29 cellular contexts compared by ENCODE assay signal in the genomic region with DNA sequence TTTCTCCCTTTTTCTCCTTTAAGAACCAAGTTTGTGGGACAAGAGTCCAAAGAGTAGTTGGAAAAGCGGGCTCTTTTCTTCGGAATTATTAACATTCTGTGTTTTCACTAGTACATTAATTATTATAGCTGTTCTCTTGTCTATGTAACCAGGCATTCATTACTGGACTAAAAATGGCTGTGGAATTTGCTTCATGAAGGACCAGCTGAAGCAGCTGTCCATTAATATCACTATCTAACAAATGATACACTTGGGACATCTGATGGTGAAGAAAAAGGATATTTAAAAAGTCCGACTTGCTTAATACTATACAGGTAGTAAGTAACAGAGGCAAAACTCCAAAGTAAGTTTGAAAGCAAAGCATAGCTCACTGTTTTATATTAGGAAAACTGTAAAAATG.
"Had no signal": no experiment of that assay in that cellular context is flagged by ENCODE, and none has a peak within 500 bp of the region (broad histone marks: within the 10 kb centered on the region; RNA-seq: fewer than 3 reads in every experiment).

No MANE protein-coding gene starts in this region.

- H3K4me2 ChIP-seq: neural progenitor cell, smooth muscle cell had no signal

- H3K27ac ChIP-seq: neural progenitor cell, ovary, parathyroid adenoma, psoas muscle, right lobe of liver, sigmoid colon, skin epidermis, spleen, suprapubic skin, testis, tibial artery, transverse colon, upper lobe of right lung, uterus had no signal

- H3K27me3 ChIP-seq: neural progenitor cell, ovary, right lobe of liver, sigmoid colon, spleen, suprapubic skin, testis, tibial artery, transverse colon, upper lobe of right lung, uterus had no signal

- H3K9me3 ChIP-seq: ovary, psoas muscle, right lobe of liver, sigmoid colon, spleen, suprapubic skin, testis, tibial artery, transverse colon, upper lobe of right lung, uterus had no signal

- DNase-seq: natural killer cell; occipital lobe; ovary; posterior cingulate gyrus; psoas muscle; right cardiac atrium; right lobe of liver; sigmoid colon; spleen; stimulated activated CD4-positive, alpha-beta T cell treated with anti-CD3 and anti-CD28 coated beads, Interleukin-12 subunit alpha, Interleukin-12 subunit beta, amount 100 ng/mL, for 4 hours; stimulated activated CD4-positive, alpha-beta T cell treated with anti-CD3 and anti-CD28 coated beads, Interleukin-1b, Interleukin-23, amount 100 ng/mL, for 48 hours; stimulated activated CD4-positive, alpha-beta T cell treated with anti-CD3 and anti-CD28 coated beads, Interleukin-4, amount 100 ng/mL, for 1 hour; stimulated activated CD4-positive, alpha-beta T cell treated with anti-CD3 and anti-CD28 coated beads, Interleukin-4, amount 100 ng/mL, for 4 hours; stimulated activated CD8-positive, alpha-beta memory T cell treated with anti-CD3 and anti-CD28 coated beads, Interleukin-4, amount 100 ng/mL, for 48 hours; stimulated activated naive CD4-positive, alpha-beta T cell; stimulated activated naive CD8-positive, alpha-beta T cell treated with anti-CD3 and anti-CD28 coated beads, Interleukin-15, amount 100 ng/mL, for 72 hours; stimulated activated naive CD8-positive, alpha-beta T cell treated with anti-CD3 and anti-CD28 coated beads, Interleukin-15, Interleukin-2, amounts not matched to agents 100 U/mL and 50 U/mL, for 24 hours; substantia nigra; testis; tibial artery; transverse colon; upper lobe of right lung; uterus had no signal

- H3K36me3 ChIP-seq: neural progenitor cell, ovary, right lobe of liver, sigmoid colon, spleen, suprapubic skin, tibial artery, transverse colon, upper lobe of right lung, uterus had no signal

- H3K9ac ChIP-seq: neural progenitor cell, parathyroid adenoma had no signal

- H3K4me1 ChIP-seq: neural progenitor cell, parathyroid adenoma, psoas muscle, right lobe of liver, spleen, suprapubic skin, tibial artery, transverse colon, upper lobe of right lung, uterus had no signal

- H2AFZ ChIP-seq: neural progenitor cell, parathyroid adenoma had no signal

- ATAC-seq: natural killer cell; psoas muscle; right cardiac atrium; right lobe of liver; stimulated activated memory B cell treated with anti-CD40 and anti-IgM and Interleukin-4, amounts not matched to agents 10 μg/mL and 1 μg/mL and 100 μg/mL, for 72 hours; stimulated activated naive CD8-positive, alpha-beta T cell treated with anti-CD3 and anti-CD28 coated beads, Interleukin-15, amount 100 ng/mL, for 72 hours; stimulated activated naive CD8-positive, alpha-beta T cell treated with anti-CD3 and anti-CD28 coated beads, Interleukin-15, Interleukin-2, amounts not matched to agents 100 U/mL and 50 U/mL, for 24 hours; upper lobe of right lung had no signal

- H3K4me3 ChIP-seq: neural progenitor cell, ovary, psoas muscle, right lobe of liver, sigmoid colon, skin epidermis, smooth muscle cell, spleen, suprapubic skin, testis, tibial artery, transverse colon, upper lobe of right lung, uterus had no signal

- H3K79me2 ChIP-seq: parathyroid adenoma had no signal
